ENCODE assay signal across 17 cellular contexts in the genomic region with DNA sequence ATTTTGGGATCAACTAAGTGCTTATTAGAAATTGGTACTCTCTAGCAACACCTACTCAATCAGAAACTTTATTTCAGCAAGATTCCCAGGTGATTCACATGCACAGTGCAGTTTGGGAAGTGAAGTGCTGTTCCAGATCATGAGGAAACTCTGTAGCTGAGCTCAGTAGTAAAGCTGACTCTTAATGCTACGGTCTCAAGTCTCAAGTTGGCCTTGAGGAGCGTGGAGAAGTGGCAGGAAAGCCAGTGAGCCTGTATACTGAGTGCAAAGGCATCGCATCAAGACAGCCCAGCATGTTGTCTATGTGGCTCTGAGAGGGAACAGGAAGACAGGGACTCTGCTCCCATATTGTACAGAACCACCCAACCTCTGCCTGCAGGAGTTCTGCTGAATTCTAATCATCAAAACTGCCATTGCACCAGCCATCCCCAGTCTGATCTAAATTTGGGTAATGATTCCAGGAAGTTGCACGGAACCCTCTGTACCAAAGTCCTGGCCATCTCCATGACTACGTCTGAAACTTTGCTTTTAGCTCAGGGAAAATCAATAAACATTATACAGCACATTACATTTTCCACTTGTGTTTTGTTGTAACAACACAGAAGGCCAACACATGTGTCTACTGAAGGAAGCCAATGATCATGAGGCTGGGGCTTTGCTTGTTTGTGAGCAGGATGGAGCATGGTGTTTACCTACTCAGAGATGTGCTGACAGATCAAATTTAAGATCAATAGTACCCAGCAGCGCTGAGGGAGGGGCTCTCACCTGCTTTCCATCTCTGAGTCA.
DNase-seq lines count a peak whose midpoint lies in the region; ATAC-seq and TF ChIP-seq lines count a peak whose summit lies in the region.
"Had no signal": no experiment of that assay in that cellular context is flagged by ENCODE, and none has a peak within 500 bp of the region (broad histone marks: within the 10 kb centered on the region; RNA-seq: fewer than 3 reads in every experiment).

No MANE protein-coding gene starts in this region.

- H3K4me2 ChIP-seq in neural progenitor cell = no peak overlapping the region
- H3K4me2 ChIP-seq: smooth muscle cell had no signal

- no peaks in the 10 kb centered on the region for H4K20me1 ChIP-seq in neural progenitor cell (ENCODE audit: low read depth)

- peak overlapping the region; percentile 58 for H3K27ac ChIP-seq in naive thymus-derived CD4-positive, alpha-beta T cell (ENCODE audit: low read depth, low read length)
- H3K27ac ChIP-seq in neural progenitor cell = no peak overlapping the region
- H3K27ac ChIP-seq: esophagus muscularis mucosa had no signal

- H3K4me1 ChIP-seq in naive thymus-derived CD4-positive, alpha-beta T cell (ENCODE audit: control insufficient read depth in 2 of 2, insufficient read depth in 2 of 2, low read length in 2 of 2) = peaks cover 14 to 34% of the 10 kb centered on the region in 2 donors
- peaks cover 11% of the 10 kb centered on the region for H3K4me1 ChIP-seq in neural progenitor cell
- H3K4me1 ChIP-seq: esophagus muscularis mucosa had no signal

- intact Hi-C loops in naive thymus-derived CD4-positive, alpha-beta T cell (cut with micrococcal nuclease) = loop anchor here (1.0 to 5.0 kb wide), 6 partner anchors 12 to 116 kb away; a partner anchor contains a TSS

- H3K36me3 ChIP-seq in naive thymus-derived CD4-positive, alpha-beta T cell (ENCODE audit: control insufficient read depth in 2 of 3, insufficient read depth in 3 of 3, low read length in 3 of 3) = no peaks in the 10 kb centered on the region
- H3K36me3 ChIP-seq in neural progenitor cell = no peaks in the 10 kb centered on the region
- H3K36me3 ChIP-seq: esophagus muscularis mucosa had no signal

- H3K4me3 ChIP-seq in naive thymus-derived CD4-positive, alpha-beta T cell (ENCODE audit: low read length) = no peak overlapping the region
- H3K4me3 ChIP-seq in neural progenitor cell = no peak overlapping the region
- H3K4me3 ChIP-seq: esophagus muscularis mucosa, smooth muscle cell had no signal

- H3K36me3 Mint-ChIP-seq in T-helper 17 cell (ENCODE audit: low read depth) (no peaks in the 10 kb centered on the region), neural progenitor cell (no peaks in the 10 kb centered on the region)
- peaks cover 0 to 12% (median 5%) of the 10 kb centered on the region in 5 donors for H3K36me3 Mint-ChIP-seq in naive thymus-derived CD4-positive, alpha-beta T cell
- H3K36me3 Mint-ChIP-seq: IgD-negative memory B cell had no signal

- no peaks in the 10 kb centered on the region for H3K79me2 ChIP-seq in neural progenitor cell (ENCODE audit: low read depth)

- no peaks in the 10 kb centered on the region for H3F3A ChIP-seq in neural progenitor cell (ENCODE audit: low read depth)

- no peak overlapping the region for H2AFZ ChIP-seq in neural progenitor cell (replicated peaks)

- H3K9me3 ChIP-seq in T-helper 17 cell (ENCODE audit: control insufficient read depth, low read length, poor library complexity, severe bottlenecking) (no peaks in the 10 kb centered on the region), neural progenitor cell (ENCODE audit: low read depth) (no peaks in the 10 kb centered on the region)
- H3K9me3 ChIP-seq in naive thymus-derived CD4-positive, alpha-beta T cell (ENCODE audit: control insufficient read depth in 2 of 3, low read length in 3 of 3) = no peaks in the 10 kb centered on the region
- H3K9me3 ChIP-seq: esophagus muscularis mucosa had no signal

- H3K9ac ChIP-seq in neural progenitor cell = no peak overlapping the region

- ATAC-seq in T-helper 17 cell (peak; percentile 71), GM21825 (IDR thresholded peaks at IDR 0.05; ENCODE audit: unreplicated experiment) (no peak)
- ATAC-seq in naive thymus-derived CD4-positive, alpha-beta T cell = no peak

- H3K27me3 Mint-ChIP-seq in T-helper 17 cell (no peaks in the 10 kb centered on the region), neural progenitor cell (ENCODE audit: insufficient read depth, low read depth) (peaks cover 5% of the 10 kb centered on the region)
- no peaks in the 10 kb centered on the region for H3K27me3 Mint-ChIP-seq in naive thymus-derived CD4-positive, alpha-beta T cell

- CTCF ChIA-PET in naive thymus-derived CD4-positive, alpha-beta T cell (lab: Charles Lee) = interaction anchor here (1.0 to 1.4 kb wide), 2 partner anchors 114 to 119 kb away, joined by 3 read pairs; no protein-coding TSS in a partner anchor

- peak overlapping the region; percentile 90 for H3K27ac Mint-ChIP-seq in T-helper 17 cell
- H3K27ac Mint-ChIP-seq in naive thymus-derived CD4-positive, alpha-beta T cell = peak overlapping the region in 8 of 9 donors; percentile 85 to 97 (median 90)
- no peak overlapping the region for H3K27ac Mint-ChIP-seq in neural progenitor cell
- H3K27ac Mint-ChIP-seq: activated T-cell treated with anti-CD3 and anti-CD28 coated beads, Interleukin-2, amount 50 U/mL, for 72 hours; dendritic cell treated with granulocyte-macrophage colony-stimulating factor and Interleukin-4, amounts not matched to agents 40 ng/mL and 50 ng/mL, for 4 days; HFFc6; IgD-negative memory B cell had no signal

- no peak for TF ChIP-seq CTCF in neural progenitor cell (IDR thresholded peaks at IDR 0.05)

- no peaks in the 10 kb centered on the region for H3K27me3 ChIP-seq in naive thymus-derived CD4-positive, alpha-beta T cell (ENCODE audit: control insufficient read depth in 2 of 2, insufficient read depth in 2 of 2, low read length in 2 of 2)
- no peaks in the 10 kb centered on the region for H3K27me3 ChIP-seq in neural progenitor cell
- H3K27me3 ChIP-seq: esophagus muscularis mucosa had no signal

- H3K4me3 Mint-ChIP-seq in T-helper 17 cell = peak overlapping the region; percentile 56
- H3K4me3 Mint-ChIP-seq in naive thymus-derived CD4-positive, alpha-beta T cell = peak overlapping the region in 9 of 10 donors; percentile 25 to 73 (median 63)
- H3K4me3 Mint-ChIP-seq in neural progenitor cell = no peak overlapping the region
- H3K4me3 Mint-ChIP-seq: dendritic cell treated with granulocyte-macrophage colony-stimulating factor and Interleukin-4, amounts not matched to agents 40 ng/mL and 50 ng/mL, for 4 days; HFFc6; IgD-negative memory B cell had no signal

- peaks cover 0 to 4% (median 0%) of the 10 kb centered on the region in 11 donors for H3K9me3 Mint-ChIP-seq in naive thymus-derived CD4-positive, alpha-beta T cell
- no peaks in the 10 kb centered on the region for H3K9me3 Mint-ChIP-seq in neural progenitor cell
- H3K9me3 Mint-ChIP-seq: activated T-cell treated with anti-CD3 and anti-CD28 coated beads, Interleukin-2, amount 50 U/mL, for 72 hours; dendritic cell treated with granulocyte-macrophage colony-stimulating factor and Interleukin-4, amounts not matched to agents 40 ng/mL and 50 ng/mL, for 4 days; HFFc6 had no signal

- H3K4me1 Mint-ChIP-seq in T-helper 17 cell (peaks cover 25% of the 10 kb centered on the region), neural progenitor cell (peaks cover 2% of the 10 kb centered on the region)
- H3K4me1 Mint-ChIP-seq in naive thymus-derived CD4-positive, alpha-beta T cell = peaks cover 10 to 78% (median 45%) of the 10 kb centered on the region in 7 donors
- H3K4me1 Mint-ChIP-seq: IgD-negative memory B cell had no signal

- DNase-seq in NCI-H2171 treated with DMSO at 0.1 percent for 48 hours (lab: John Stamatoyannopoulos, UW) = peak; percentile 16
- no peak for DNase-seq in NCI-H2171 (lab: John Stamatoyannopoulos, UW)
- DNase-seq in DMS79 (lab: John Stamatoyannopoulos, UW) = peak; percentile 87
- DNase-seq in T-helper 17 cell = no peak
- no peak for DNase-seq in naive thymus-derived CD4-positive, alpha-beta T cell
- no peak for DNase-seq in KG1 (lab: John Stamatoyannopoulos, UW)
- DNase-seq in neural progenitor cell (ENCODE audit: low spot score) = no peak
- DNase-seq: HFFc6, NCI-H1105 treated with DMSO at 0.1 percent for 48 hours, NCI-H526 treated with DMSO at 0.1 percent for 48 hours, occipital lobe had no signal

- POLR2A ChIA-PET in naive thymus-derived CD4-positive, alpha-beta T cell (lab: Charles Lee) = interaction anchor here (1.2 kb wide), 1 partner anchor 17 kb away, joined by 4 read pairs; no protein-coding TSS in a partner anchor

Comparison
In these comparisons a context has a peak if more than half of its experiments do, and no peak if none do; other contexts are left out.
1. DNase-seq: peak in NCI-H2171 treated with DMSO at 0.1 percent for 48 hours (single experiment) and DMS79 (single experiment); none in NCI-H2171 (single experiment), T-helper 17 cell (0 of 3), naive thymus-derived CD4-positive, alpha-beta T cell (0 of 9), KG1 (single experiment) and neural progenitor cell (single experiment).